Comparison of ENCODE assay signal across 26 cellular contexts in the genomic region with DNA sequence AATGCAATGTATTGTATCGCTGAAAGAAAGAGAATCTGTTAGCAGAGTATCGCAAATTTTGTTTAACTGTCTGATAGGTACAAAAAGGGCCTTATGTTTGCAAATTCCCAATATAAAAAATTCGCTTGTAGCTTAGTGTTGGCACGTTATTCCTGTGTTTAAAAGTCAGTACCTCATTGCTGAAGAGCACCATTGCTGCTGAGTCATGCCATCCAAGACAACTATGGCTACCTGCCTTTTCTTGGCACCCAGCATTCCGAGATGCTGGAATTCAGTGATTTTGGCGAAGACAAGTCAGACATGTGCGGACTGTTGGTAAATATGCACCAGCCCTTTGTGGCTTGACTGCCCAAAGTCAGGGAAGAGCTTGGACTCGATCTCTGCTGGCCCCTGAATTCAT.
"Had no signal": no experiment of that assay in that cellular context is flagged by ENCODE, and none has a peak within 500 bp of the region (broad histone marks: within the 10 kb centered on the region; RNA-seq: fewer than 3 reads in every experiment).

No MANE protein-coding gene starts in this region.

- H3K36me3 ChIP-seq: esophagus muscularis mucosa, gastroesophageal sphincter, heart left ventricle, left lung, neutrophil, pancreas, sigmoid colon, stomach, tibial artery had no signal

- H3K27me3 Mint-ChIP-seq: type B pancreatic cell had no signal

- FAIRE-seq: colon, kidney, pancreas had no signal

- H3K4me1 ChIP-seq: gastroesophageal sphincter, left lung, pancreas, sigmoid colon, stomach had no signal

- H2AFZ ChIP-seq: hepatocyte had no signal

- DNase-seq: dorsolateral prefrontal cortex; effector CD4-positive, alpha-beta T cell; foreskin keratinocyte; heart left ventricle; kidney; left cardiac atrium; left lung; mesenchymal stem cell; naive thymus-derived CD8-positive, alpha-beta T cell; nephron progenitor cell; pancreas; retina; sigmoid colon; stimulated activated CD4-positive, alpha-beta T cell treated with anti-CD3 and anti-CD28 coated beads, Interleukin-2, amount 100 ng/mL, for 24 hours; stimulated activated CD4-positive, alpha-beta T cell treated with anti-CD3 and anti-CD28 coated beads, Interleukin-4, amount 100 ng/mL, for 24 hours; stimulated activated naive CD4-positive, alpha-beta T cell treated with Interleukin-2 at 50 U/mL for 16 hours; stomach; tibial artery had no signal

- H3K27me3 ChIP-seq: esophagus muscularis mucosa, foreskin keratinocyte, gastroesophageal sphincter, heart left ventricle, hepatocyte, left lung, neutrophil, pancreas, sigmoid colon, stomach, tibial artery had no signal

- ATAC-seq: foreskin keratinocyte; gastroesophageal sphincter; heart left ventricle; left cardiac atrium; left lung; naive thymus-derived CD8-positive, alpha-beta T cell; pancreas; stimulated activated effector memory CD8-positive, alpha-beta T cell treated with anti-CD3 and anti-CD28 coated beads, Interleukin-12 subunit alpha, Interleukin-12 subunit beta, amount 100 ng/mL, for 72 hours had no signal

- H3K36me3 Mint-ChIP-seq: naive thymus-derived CD8-positive, alpha-beta T cell; stimulated activated effector memory CD8-positive, alpha-beta T cell treated with anti-CD3 and anti-CD28 coated beads, Interleukin-12 subunit alpha, Interleukin-12 subunit beta, amount 100 ng/mL, for 72 hours had no signal

- H3K9me3 Mint-ChIP-seq: stimulated activated effector memory CD8-positive, alpha-beta T cell treated with anti-CD3 and anti-CD28 coated beads, Interleukin-12 subunit alpha, Interleukin-12 subunit beta, amount 100 ng/mL, for 72 hours had no signal

- H3K9me3 ChIP-seq: esophagus muscularis mucosa, gastroesophageal sphincter, left lung, neutrophil, pancreas, sigmoid colon, stomach, tibial artery had no signal

- H3K4me3 ChIP-seq: dorsolateral prefrontal cortex, esophagus muscularis mucosa, gastroesophageal sphincter, heart left ventricle, hepatocyte, left lung, pancreas, sigmoid colon, stomach, tibial artery had no signal

- H3K4me2 ChIP-seq: hepatocyte had no signal

- H3K4me3 Mint-ChIP-seq: naive thymus-derived CD8-positive, alpha-beta T cell; nephron progenitor cell; stimulated activated effector memory CD8-positive, alpha-beta T cell treated with anti-CD3 and anti-CD28 coated beads, Interleukin-12 subunit alpha, Interleukin-12 subunit beta, amount 100 ng/mL, for 72 hours; type B pancreatic cell had no signal

- H3K27ac Mint-ChIP-seq: naive thymus-derived CD8-positive, alpha-beta T cell; nephron progenitor cell; stimulated activated effector memory CD8-positive, alpha-beta T cell treated with anti-CD3 and anti-CD28 coated beads, Interleukin-12 subunit alpha, Interleukin-12 subunit beta, amount 100 ng/mL, for 72 hours; type B pancreatic cell had no signal

- H3K27ac ChIP-seq: dorsolateral prefrontal cortex, epithelial cell of prostate, esophagus muscularis mucosa, foreskin keratinocyte, gastroesophageal sphincter, heart left ventricle, hepatocyte, left lung, neutrophil, pancreas, sigmoid colon, stomach, tibial artery had no signal

- H3K4me1 Mint-ChIP-seq: naive thymus-derived CD8-positive, alpha-beta T cell; stimulated activated effector memory CD8-positive, alpha-beta T cell treated with anti-CD3 and anti-CD28 coated beads, Interleukin-12 subunit alpha, Interleukin-12 subunit beta, amount 100 ng/mL, for 72 hours had no signal

- H3K79me2 ChIP-seq: hepatocyte had no signal
